2 cellular contexts compared by ENCODE assay signal in genomic region chr19:15640904-15641597, GRCh38.
TF ChIP-seq lines count a peak whose summit lies in the region.

No MANE protein-coding gene starts in this region.

TF ChIP-seq in A549, 52 proteins besides CTCF, POLR2A, EP300 and RAD21 (continued from another document):
- no peak for TF ChIP-seq SMC3 (IDR thresholded peaks at IDR 0.05)

TF ChIP-seq in GM23338, 12 proteins besides CTCF, POLR2A, EP300 and RAD21 (continued from another document):
- TF ChIP-seq CREB1 (CRISPR knock-in tag; IDR thresholded peaks at IDR 0.05; ENCODE audit: low read depth), result no peak
- no peak for TF ChIP-seq REST (IDR thresholded peaks at IDR 0.05; ENCODE audit: unreplicated experiment)
- TF ChIP-seq STAT1 (IDR thresholded peaks at IDR 0.05; ENCODE audit: unreplicated experiment), result no peak
- no peak for TF ChIP-seq NANOG (IDR thresholded peaks at IDR 0.05; ENCODE audit: borderline replicate concordance)
- no peak for TF ChIP-seq ZNF114 (CRISPR knock-in tag; IDR thresholded peaks at IDR 0.05)
- no peak for TF ChIP-seq ZNF331 (CRISPR knock-in tag; IDR thresholded peaks at IDR 0.05; ENCODE audit: low read depth)
- no peak for TF ChIP-seq POLR2AphosphoS5 (IDR thresholded peaks at IDR 0.05; ENCODE audit: low read depth)
- no peak for TF ChIP-seq ZNF462 (CRISPR knock-in tag; IDR thresholded peaks at IDR 0.05)
- TF ChIP-seq ETS1 (IDR thresholded peaks at IDR 0.05), result no peak
